27 cellular contexts compared by ENCODE assay signal in the genomic region with DNA sequence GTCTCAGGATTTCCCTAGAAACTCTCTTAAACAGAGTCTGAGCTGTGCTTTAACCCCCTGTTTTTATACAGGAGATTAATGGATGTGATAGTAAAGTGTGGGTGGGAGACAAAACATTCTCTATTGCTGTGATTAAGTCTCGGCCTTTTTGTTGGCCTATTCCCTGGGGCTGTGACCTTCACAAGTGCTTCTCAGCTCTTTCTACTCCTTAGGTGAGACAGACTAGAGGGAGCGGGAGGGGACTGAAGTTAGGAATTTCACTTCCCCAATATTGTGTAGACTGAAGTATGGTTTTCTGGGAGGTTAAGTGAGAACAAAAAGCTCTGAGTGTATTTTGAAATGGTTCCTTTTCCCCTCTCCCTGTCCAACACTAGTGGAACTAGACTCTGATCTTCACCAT. TPM values are rescaled to one million over a fixed set of nuclear protein-coding genes. Genes with fewer than 3 reads are reported as not detected.
"Had no signal": no experiment of that assay in that cellular context is flagged by ENCODE, and none has a peak within 500 bp of the region (broad histone marks: within the 10 kb centered on the region; RNA-seq: fewer than 3 reads in every experiment).

No MANE protein-coding gene starts in this region.

- DNase-seq: activated CD4-positive, alpha-beta T cell treated with anti-CD3 and anti-CD28 coated beads for 48 hours; activated CD4-positive, alpha-beta T cell treated with anti-CD3 and anti-CD28 coated beads, Interleukin-2, amount 50 U/mL, for 4 hours; activated CD4-positive, CD25-positive, alpha-beta regulatory T cell treated with anti-CD3 and anti-CD28 coated beads, Interleukin-2, amount 50 U/mL, for 72 hours; activated CD8-positive, alpha-beta T cell treated with anti-CD3 and anti-CD28 coated beads, Interleukin-2, amount 10 ng/mL, durations not matched to agents 7 days and 5 days; activated gamma-delta T cell; activated naive CD4-positive, alpha-beta T cell treated with anti-CD3 and anti-CD28 coated beads for 36 hours; activated T-cell treated with anti-CD3 and anti-CD28 coated beads, Interleukin-2, amount 50 U/mL, for 48 hours; amygdala; MG63; NCI-H1092; NCI-H1417; NCI-H2029; NCI-H2107; NCI-H2171 treated with DMSO at 0.1 percent for 48 hours; NCI-H226; NCI-H526 treated with DMSO at 0.1 percent for 48 hours; PC-9; SHP77 treated with DMSO at 0.1 percent for 48 hours had no signal

- H3K9me3 ChIP-seq: MG63 had no signal

- H3K27ac ChIP-seq: PC-9 had no signal

- H3K36me3 ChIP-seq: MG63 had no signal

- H3K4me3 Mint-ChIP-seq: activated CD8-positive, alpha-beta T cell treated with anti-CD3 and anti-CD28 coated beads, Interleukin-2, amount 10 ng/mL, durations not matched to agents 7 days and 5 days; activated naive CD4-positive, alpha-beta T cell treated with anti-CD3 and anti-CD28 coated beads for 36 hours; activated naive CD8-positive, alpha-beta T cell; activated T-helper 17 cell treated with anti-CD3 and anti-CD28 coated beads, Interleukin-2, amount 50 U/mL, for 72 hours; brain; central memory CD8-positive, alpha-beta T cell; T-helper 1 cell treated with Interleukin-12 subunit alpha and Interleukin-12 subunit beta and Interleukin-4 antibody, amounts not matched to agents 30 μg/mL and 1 μg/mL, for 36 hours; WTC11 had no signal

- H3K4me2 ChIP-seq: PC-9 had no signal

- H3K4me3 ChIP-seq: MG63, PC-9 had no signal

- H2AFZ ChIP-seq: PC-9 had no signal

- H3K36me3 Mint-ChIP-seq: activated naive CD8-positive, alpha-beta T cell; brain; WTC11 had no signal

- H3K4me1 Mint-ChIP-seq: activated T-helper 17 cell treated with anti-CD3 and anti-CD28 coated beads, Interleukin-2, amount 50 U/mL, for 72 hours; brain; central memory CD8-positive, alpha-beta T cell had no signal

- ATAC-seq: activated CD8-positive, alpha-beta T cell treated with anti-CD3 and anti-CD28 coated beads, Interleukin-2, amount 10 ng/mL, durations not matched to agents 7 days and 5 days; activated T-helper 17 cell treated with anti-CD3 and anti-CD28 coated beads, Interleukin-2, amount 50 U/mL, for 72 hours; WTC11 had no signal

- H3K9me3 Mint-ChIP-seq: activated naive CD4-positive, alpha-beta T cell treated with anti-CD3 and anti-CD28 coated beads for 36 hours; T-helper 1 cell treated with Interleukin-12 subunit alpha and Interleukin-12 subunit beta and Interleukin-4 antibody, amounts not matched to agents 30 μg/mL and 1 μg/mL, for 36 hours; WTC11 had no signal

RNA-seq across cellular contexts. Expression of a gene that starts 29.8 kb away (rescaled TPM):
- total RNA-seq: activated CD8-positive, alpha-beta T cell treated with anti-CD3 and anti-CD28 coated beads, Interleukin-2, amount 10 ng/mL, durations not matched to agents 7 days and 5 days; activated naive CD4-positive, alpha-beta T cell treated with anti-CD3 and anti-CD28 coated beads for 36 hours; activated T-helper 17 cell treated with anti-CD3 and anti-CD28 coated beads, Interleukin-2, amount 50 U/mL, for 72 hours; astrocyte; NCI-H460; PC-9; SK-MEL-5; WTC11 had no signal

RNA-seq across cellular contexts. Expression of a gene that starts 50.6 kb away (rescaled TPM):
- total RNA-seq: activated CD8-positive, alpha-beta T cell treated with anti-CD3 and anti-CD28 coated beads, Interleukin-2, amount 10 ng/mL, durations not matched to agents 7 days and 5 days; activated naive CD4-positive, alpha-beta T cell treated with anti-CD3 and anti-CD28 coated beads for 36 hours; activated T-helper 17 cell treated with anti-CD3 and anti-CD28 coated beads, Interleukin-2, amount 50 U/mL, for 72 hours; astrocyte; NCI-H460; PC-9; SK-MEL-5; WTC11 had no signal
